In the genomic region with DNA sequence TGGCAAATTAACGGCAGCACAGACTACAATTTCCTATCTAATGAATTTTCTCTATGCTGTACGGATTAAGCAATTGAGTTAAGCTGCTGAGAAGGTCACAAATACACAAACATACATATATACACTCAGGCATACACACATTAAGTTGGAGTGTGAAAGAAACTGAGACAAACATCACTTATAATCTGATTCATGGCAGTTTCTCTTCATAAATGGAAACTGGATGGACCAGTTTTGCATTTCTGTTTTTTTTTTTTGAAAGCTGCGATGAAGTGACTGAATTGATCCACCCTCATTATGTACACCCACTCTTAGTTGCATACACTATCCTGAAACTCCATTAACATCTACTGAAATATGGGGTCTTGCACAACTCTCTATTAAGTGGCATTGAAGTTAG, we compare ENCODE assay signal across 14 cellular contexts.
"Had no signal": no experiment of that assay in that cellular context is flagged by ENCODE, and none has a peak within 500 bp of the region (broad histone marks: within the 10 kb centered on the region; RNA-seq: fewer than 3 reads in every experiment).

No MANE protein-coding gene starts in this region.

- ATAC-seq: body of pancreas, heart right ventricle, lower lobe of right lung, right lobe of liver had no signal

- H3K36me3 ChIP-seq: heart right ventricle, lower lobe of right lung, neural progenitor cell, ovary, right lobe of liver, thoracic aorta had no signal

- H3K27ac ChIP-seq: body of pancreas, heart right ventricle, lower lobe of right lung, neural progenitor cell, ovary, right lobe of liver, thoracic aorta had no signal

- H3K27me3 ChIP-seq: body of pancreas, heart right ventricle, neural progenitor cell, ovary, right lobe of liver had no signal

- DNase-seq: activated CD4-positive, alpha-beta T cell treated with anti-CD3 and anti-CD28 coated beads, Interleukin-2, amount 50 U/mL, for 1 hour; activated CD8-positive, alpha-beta memory T cell treated with anti-CD3 and anti-CD28 coated beads for 24 hours; activated naive CD8-positive, alpha-beta T cell treated with anti-CD3 and anti-CD28 coated beads for 36 hours; amygdala; body of pancreas; cortex of kidney; effector CD8-positive, alpha-beta T cell; heart right ventricle; lower lobe of right lung; midbrain; ovary; right lobe of liver had no signal

- H3K9me3 ChIP-seq: body of pancreas, lower lobe of right lung, ovary, right lobe of liver, thoracic aorta had no signal

- H3K4me3 ChIP-seq: body of pancreas, heart right ventricle, lower lobe of right lung, neural progenitor cell, ovary, right lobe of liver, thoracic aorta had no signal
